Comparison of ENCODE assay signal across 8 cellular contexts in genomic region chr5:75049581-75050274, GRCh38. TPM values are rescaled to one million over a fixed set of nuclear protein-coding genes. Genes with fewer than 3 reads are reported as not detected.
DNase-seq lines count a peak whose midpoint lies in the region; ATAC-seq and TF ChIP-seq lines count a peak whose summit lies in the region.

No MANE protein-coding gene starts in this region.

- no peaks in the 10 kb centered on the region for H3K36me3 ChIP-seq in testis (ENCODE audit: low read depth, missing control alignments)

- H3K9me3 ChIP-seq in testis = no peaks in the 10 kb centered on the region

- H3K27ac ChIP-seq in testis = no peak overlapping the region

- ATAC-seq in GM19467 (IDR thresholded peaks at IDR 0.05; ENCODE audit: unreplicated experiment) = no peak

- intact Hi-C loops in testis (cut with DNase I; ENCODE audit: low total_unique reads) = no loop called here

- WGBS in testis, 2 donors = 45 to 65% methylated on average over 9 of the region's 9 CpGs

- no peaks in the 10 kb centered on the region for H3K27me3 ChIP-seq in testis

- no peak overlapping the region for H3K4me3 ChIP-seq in testis

- TF ChIP-seq CTCF in testis (IDR thresholded peaks at IDR 0.05) = peak in 2 of 3 experiments; percentile 55 to 67

- peaks cover 42% of the 10 kb centered on the region for H3K4me1 ChIP-seq in testis

- TF ChIP-seq POLR2A in testis (IDR thresholded peaks at IDR 0.05) = no peak

- DNase-seq in NCI-H510A treated with DMSO at 0.1 percent for 48 hours (lab: John Stamatoyannopoulos, UW) = peak; percentile 9
- DNase-seq in NCI-H510A (lab: John Stamatoyannopoulos, UW) = no peak
- DNase-seq in NCI-H1694 (lab: John Stamatoyannopoulos, UW) = peak; percentile 38
- DNase-seq in activated CD4-positive, alpha-beta T cell treated with anti-CD3 and anti-CD28 coated beads for 24 hours (ENCODE audit: low read depth in 2 of 2) = peak; percentile 42 to 47
- peak; percentile 84 for DNase-seq in dermis blood vessel endothelial cell
- peak; percentile 64 to 79 for DNase-seq in lung microvascular endothelial cell (ENCODE audit: low read depth in 2 of 2)
- DNase-seq in testis = peak; percentile 78

RNA-seq across cellular contexts. Expression of gene GCNT4, which starts 2.6 kb away (rescaled TPM):
- total RNA-seq in dermis blood vessel endothelial cell (0.19 and 0.34 TPM in 2 replicates), lung microvascular endothelial cell (under 0.01 TPM in 2 replicates), testis (1 to 10 TPM; 1.8 to 2.7 TPM)
- 2.8 TPM for polyA plus RNA-seq in testis (ENCODE audit: insufficient read depth, low read depth, low replicate concordance)
